In genomic region chr1:10084045-10084444, GRCh38 we compare ENCODE assay signal across 27 cellular contexts. TPM values are rescaled to one million over a fixed set of nuclear protein-coding genes. Genes with fewer than 3 reads are reported as not detected.
DNase-seq lines count a peak whose midpoint lies in the region; ATAC-seq and TF ChIP-seq lines count a peak whose summit lies in the region.
"Had no signal": no experiment of that assay in that cellular context is flagged by ENCODE, and none has a peak within 500 bp of the region (broad histone marks: within the 10 kb centered on the region; RNA-seq: fewer than 3 reads in every experiment).

No MANE protein-coding gene starts in this region.

- H4K91ac ChIP-seq in IMR-90 (ENCODE audit: insufficient read depth, low read depth, low read length): no peak overlapping the region

- no peaks in the 10 kb centered on the region for H3K27me3 ChIP-seq in CD8-positive, alpha-beta T cell (ENCODE audit: insufficient read depth, low read length)
- no peaks in the 10 kb centered on the region for H3K27me3 ChIP-seq in IMR-90 (ENCODE audit: control insufficient read depth, insufficient read depth, low read length)
- no peaks in the 10 kb centered on the region for H3K27me3 ChIP-seq in dorsolateral prefrontal cortex
- no peaks in the 10 kb centered on the region for H3K27me3 ChIP-seq in neutrophil
- H3K27me3 ChIP-seq: breast epithelium, SJCRH30, testis, uterus had no signal

- BruUV-seq in IMR-90 (replicated peaks; lab: Mats Ljungman, UMichigan): no TSS peak

- no peak overlapping the region for H3K27ac ChIP-seq in CD8-positive, alpha-beta T cell (ENCODE audit: low read depth, low read length)
- H3K27ac ChIP-seq in IMR-90 (ENCODE audit: insufficient read depth, low read length) (no peak overlapping the region), dorsolateral prefrontal cortex (peak overlapping the region in 46 of 59 donors; percentile 2 to 81 (median 50)), neutrophil (peak overlapping the region; percentile 55)
- H3K27ac ChIP-seq: breast epithelium, SJCRH30, testis, uterus had no signal

- H3K36me3 ChIP-seq in CD8-positive, alpha-beta T cell (ENCODE audit: insufficient read depth, low read length): peaks cover 5% of the 10 kb centered on the region
- H3K36me3 ChIP-seq in IMR-90 (ENCODE audit: control insufficient read depth, insufficient read depth, low read length) (peaks cover 5% of the 10 kb centered on the region), neutrophil (peaks cover 6% of the 10 kb centered on the region)
- H3K36me3 ChIP-seq: breast epithelium, uterus had no signal

- H2BK120ac ChIP-seq in IMR-90 (ENCODE audit: low read depth, low read length): no peak overlapping the region

- no peak for TF ChIP-seq CTCF in CD8-positive, alpha-beta T cell (IDR thresholded peaks at IDR 0.05)
- TF ChIP-seq CTCF in IMR-90 (conservative IDR thresholded peaks at IDR 0.05; ENCODE audit: low read depth, low read length): no peak
- no peak for TF ChIP-seq CTCF in dorsolateral prefrontal cortex (IDR thresholded peaks at IDR 0.05 in 54 of 56, conservative IDR thresholded peaks at IDR 0.05 in 2 of 56; ENCODE audit: low read depth in 1 of 56, partially characterized antibody in 56 of 56)
- no peak for TF ChIP-seq CTCF in neutrophil (IDR thresholded peaks at IDR 0.05)

- H3K4me1 ChIP-seq in CD8-positive, alpha-beta T cell (ENCODE audit: insufficient read depth, low read length): no peaks in the 10 kb centered on the region
- H3K4me1 ChIP-seq in IMR-90 (ENCODE audit: control insufficient read depth, insufficient read depth, low read length): peaks cover 1% of the 10 kb centered on the region; the same call in 1 of the 2 replicates
- H3K4me1 ChIP-seq in neutrophil (ENCODE audit: control insufficient read depth in 1 of 2, insufficient read depth in 1 of 2, low read depth in 1 of 2, low read length in 1 of 2): no peaks in the 10 kb centered on the region
- H3K4me1 ChIP-seq: breast epithelium, testis, uterus had no signal

- H3K56ac ChIP-seq in IMR-90 (ENCODE audit: extremely low read depth, insufficient read depth, low read length): no peak overlapping the region

- no peak overlapping the region for H3K4me3 Mint-ChIP-seq in CD8-positive, alpha-beta T cell
- H3K4me3 Mint-ChIP-seq: activated naive CD8-positive, alpha-beta T cell; CD4-positive, CD25-positive, alpha-beta regulatory T cell had no signal

- H3K14ac ChIP-seq in IMR-90 (replicated peaks; ENCODE audit: low read depth, low read length): no peak overlapping the region

- H4K5ac ChIP-seq in IMR-90 (ENCODE audit: low read depth, low read length): no peak overlapping the region

- ATAC-seq in CD8-positive, alpha-beta T cell: no peak
- ATAC-seq in IMR-90 (ENCODE audit: low read depth): no peak
- ATAC-seq: HepG2 had no signal

- TF ChIP-seq RAD21 in IMR-90 (IDR thresholded peaks at IDR 0.05; ENCODE audit: low read length): no peak

- no peak overlapping the region for H3K4me2 ChIP-seq in IMR-90 (ENCODE audit: low read depth, low read length)

- H2BK20ac ChIP-seq in IMR-90 (ENCODE audit: low read depth, low read length): no peak overlapping the region

- no peak overlapping the region for H2AK9ac ChIP-seq in IMR-90 (replicated peaks; ENCODE audit: low read depth, low read length, poor library complexity)

- no peaks in the 10 kb centered on the region for H3K9me3 Mint-ChIP-seq in CD8-positive, alpha-beta T cell
- H3K9me3 Mint-ChIP-seq: activated T-helper 2 cell treated with anti-CD3 and anti-CD28 coated beads, Interferon-gamma antibody, Interleukin-2, Interleukin-4, amounts not matched to agents 10 μg/mL and 5 μg/mL and 100 μg/mL, durations not matched to agents 14 hours and 24 hours and 36 hours had no signal

- CTCF ChIA-PET in CD8-positive, alpha-beta T cell (lab: Charles Lee): no interaction called here
- CTCF ChIA-PET in IMR-90 (lab: Yijun Ruan, JAX): interaction anchor here (0.6 kb wide), 1 partner anchor 24 kb away, joined by 4 read pairs; no protein-coding TSS in a partner anchor

- H3K79me1 ChIP-seq in IMR-90 (ENCODE audit: low read depth in 1 of 2, low read length in 2 of 2): peaks cover 29 to 52% of the 10 kb centered on the region in 2 experiments

- no peak overlapping the region for H2BK5ac ChIP-seq in IMR-90 (ENCODE audit: low read depth, low read length, poor library complexity, severe bottlenecking)

- TF ChIP-seq POLR2A in IMR-90 (IDR thresholded peaks at IDR 0.05; ENCODE audit: low read depth, low read length): no peak

- H3K36me3 Mint-ChIP-seq in CD8-positive, alpha-beta T cell: peaks cover 54% of the 10 kb centered on the region

- intact Hi-C loops in CD8-positive, alpha-beta T cell (cut with DNase I, micrococcal nuclease): no loop called here
- intact Hi-C loops in IMR-90 (cut with micrococcal nuclease): no loop called here
- intact Hi-C loops in dorsolateral prefrontal cortex (cut with DNase I): no loop called here

- no peaks in the 10 kb centered on the region for H3K27me3 Mint-ChIP-seq in CD8-positive, alpha-beta T cell (ENCODE audit: low read depth)
- H3K27me3 Mint-ChIP-seq: activated naive CD8-positive, alpha-beta T cell; CD4-positive, CD25-positive, alpha-beta regulatory T cell had no signal

- peaks cover 15% of the 10 kb centered on the region; the same call in 1 of the 2 replicates for H4K20me1 ChIP-seq in IMR-90 (ENCODE audit: insufficient read depth, low read length)

- H3K9me1 ChIP-seq in IMR-90 (ENCODE audit: insufficient read depth, low read length): peaks cover 14% of the 10 kb centered on the region

- no CpG with 5 or more reads among the region's 3 CpGs for WGBS in IMR-90 (ENCODE audit: extremely low coverage in 2 of 2, insufficient read length in 1 of 2), 2 experiments

- no peak overlapping the region for H4K8ac ChIP-seq in IMR-90 (ENCODE audit: low read depth in 2 of 2, low read length in 2 of 2)

- 0 out of 3 replicates have a peak overlapping the region, but pooled peaks have one; percentile 2 for H2BK15ac ChIP-seq in IMR-90 (ENCODE audit: low read depth, low read length)

- no peak overlapping the region for H3K9ac ChIP-seq in IMR-90 (ENCODE audit: low read depth, low read length)

- POLR2A ChIA-PET in CD8-positive, alpha-beta T cell (lab: Charles Lee): no interaction called here
- POLR2A ChIA-PET in IMR-90 (lab: Charles Lee; ENCODE audit: unreplicated experiment): no interaction called here

- no peaks in the 10 kb centered on the region for H3K9me3 ChIP-seq in CD8-positive, alpha-beta T cell (ENCODE audit: low read length)
- H3K9me3 ChIP-seq in IMR-90 (ENCODE audit: control insufficient read depth, insufficient read depth, low read length) (no peaks in the 10 kb centered on the region), neutrophil (no peaks in the 10 kb centered on the region)
- H3K9me3 ChIP-seq: breast epithelium, SJCRH30, testis, uterus had no signal

- no peak for DNase-seq in CD8-positive, alpha-beta T cell
- no peak for DNase-seq in IMR-90
- no peak for DNase-seq in dorsolateral prefrontal cortex
- DNase-seq in NCI-H1092 (lab: John Stamatoyannopoulos, UW): no peak
- no peak for DNase-seq in NCI-H2196 treated with DMSO at 0.1 percent for 48 hours (lab: John Stamatoyannopoulos, UW; ENCODE audit: unreplicated experiment)
- no peak for DNase-seq in HT-29 (ENCODE audit: low spot score)
- DNase-seq in NCI-H1105 treated with DMSO at 0.1 percent for 48 hours (lab: John Stamatoyannopoulos, UW): no peak
- DNase-seq: activated CD4-positive, alpha-beta T cell treated with anti-CD3 and anti-CD28 coated beads for 48 hours; CD4-positive, CD25-positive, alpha-beta regulatory T cell; effector CD8-positive, alpha-beta T cell; erythroblast; kidney glomerular epithelial cell; NCI-H2107; NCI-H446; NCI-H774; SJCRH30; stimulated activated naive CD4-positive, alpha-beta T cell; SW 1271; testis; uterus had no signal

- H3K18ac ChIP-seq in IMR-90 (ENCODE audit: low read depth, low read length): no peak overlapping the region

- H3K27ac Mint-ChIP-seq in CD8-positive, alpha-beta T cell: peak overlapping the region; percentile 62
- H3K27ac Mint-ChIP-seq: activated naive CD8-positive, alpha-beta T cell; activated T-helper 2 cell treated with anti-CD3 and anti-CD28 coated beads, Interferon-gamma antibody, Interleukin-2, Interleukin-4, amounts not matched to agents 10 μg/mL and 5 μg/mL and 100 μg/mL, durations not matched to agents 14 hours and 24 hours and 36 hours had no signal

- H3K4ac ChIP-seq in IMR-90 (ENCODE audit: low read depth, low read length): no peak overlapping the region

- no peak overlapping the region for H2AFZ ChIP-seq in IMR-90 (replicated peaks; ENCODE audit: low read length, poor library complexity)

- no peak overlapping the region for H3K23ac ChIP-seq in IMR-90 (ENCODE audit: low read depth, low read length)

- peaks cover 10% of the 10 kb centered on the region for H3K4me1 Mint-ChIP-seq in CD8-positive, alpha-beta T cell (ENCODE audit: low read depth)

- no peak overlapping the region for H2AK5ac ChIP-seq in IMR-90 (ENCODE audit: low read depth, low read length)

- no peak overlapping the region for H3K4me3 ChIP-seq in CD8-positive, alpha-beta T cell (ENCODE audit: low read depth, low read length)
- no peak overlapping the region for H3K4me3 ChIP-seq in IMR-90 (ENCODE audit: insufficient read depth, low read depth, low read length)
- no peak overlapping the region for H3K4me3 ChIP-seq in dorsolateral prefrontal cortex
- H3K4me3 ChIP-seq in neutrophil (ENCODE audit: low read depth in 1 of 2, low read length in 1 of 2): no peak overlapping the region
- H3K4me3 ChIP-seq: breast epithelium, lung, SJCRH30, skin epidermis, testis, uterus had no signal

- in situ Hi-C loops in IMR-90 (cut with MboI; ENCODE audit: low sequenced_read_pairs): no loop called here

- dilution Hi-C loops in IMR-90 (cut with HindIII; ENCODE audit: low sequenced_read_pairs, unreplicated experiment): no loop called here

TF ChIP-seq in IMR-90, 13 proteins besides CTCF, POLR2A, EP300 and RAD21:
- TF ChIP-seq MAFK (IDR thresholded peaks at IDR 0.05; ENCODE audit: low read depth, low read length) (no peak), NFE2L2 (IDR thresholded peaks at IDR 0.05; ENCODE audit: low read depth, low read length) (no peak), USF2 (IDR thresholded peaks at IDR 0.05; ENCODE audit: low read depth, low read length) (no peak), CHD1 (IDR thresholded peaks at IDR 0.05; ENCODE audit: low read depth, low read length) (no peak)

RNA-seq across cellular contexts. Expression of gene UBE4B, which starts 51.3 kb away (rescaled TPM):
- total RNA-seq in CD8-positive, alpha-beta T cell: 10 to 100 TPM; 25.8 to 32.2 TPM
- total RNA-seq in IMR-90 (2012; rRNA removed): 39.3 and 41.9 TPM in 2 replicates
- polyA plus RNA-seq in IMR-90 (2012; rRNA removed): 24.6 and 26.5 TPM in 2 replicates
- polyA plus RNA-seq in IMR-90 (2012; cell fraction: cytosol; rRNA removed): 13.6 and 17.6 TPM in 2 replicates
- 28.2 and 61.0 TPM in 2 replicates for polyA plus RNA-seq in IMR-90 (2012; cell fraction: nucleus; rRNA removed; ENCODE audit: low replicate concordance)
- total RNA-seq in dorsolateral prefrontal cortex: 100 to 1,000 TPM in 1 of 120 experiments, 10 to 100 TPM in 119; 59.0 to 105 (median 78.4) TPM
- 35.4 and 41.1 TPM in 2 replicates for total RNA-seq in HT-29 (2014; rRNA removed; shearing (Covaris generic))

Comparison
In these comparisons a context has a peak if more than half of its experiments do, and no peak if none do; other contexts are left out.
1. H3K27ac ChIP-seq: peak in dorsolateral prefrontal cortex (46 of 59) and neutrophil (single experiment); none in CD8-positive, alpha-beta T cell (single experiment) and IMR-90 (single experiment).